Comparison of ENCODE assay signal across 1 cellular context in the genomic region with DNA sequence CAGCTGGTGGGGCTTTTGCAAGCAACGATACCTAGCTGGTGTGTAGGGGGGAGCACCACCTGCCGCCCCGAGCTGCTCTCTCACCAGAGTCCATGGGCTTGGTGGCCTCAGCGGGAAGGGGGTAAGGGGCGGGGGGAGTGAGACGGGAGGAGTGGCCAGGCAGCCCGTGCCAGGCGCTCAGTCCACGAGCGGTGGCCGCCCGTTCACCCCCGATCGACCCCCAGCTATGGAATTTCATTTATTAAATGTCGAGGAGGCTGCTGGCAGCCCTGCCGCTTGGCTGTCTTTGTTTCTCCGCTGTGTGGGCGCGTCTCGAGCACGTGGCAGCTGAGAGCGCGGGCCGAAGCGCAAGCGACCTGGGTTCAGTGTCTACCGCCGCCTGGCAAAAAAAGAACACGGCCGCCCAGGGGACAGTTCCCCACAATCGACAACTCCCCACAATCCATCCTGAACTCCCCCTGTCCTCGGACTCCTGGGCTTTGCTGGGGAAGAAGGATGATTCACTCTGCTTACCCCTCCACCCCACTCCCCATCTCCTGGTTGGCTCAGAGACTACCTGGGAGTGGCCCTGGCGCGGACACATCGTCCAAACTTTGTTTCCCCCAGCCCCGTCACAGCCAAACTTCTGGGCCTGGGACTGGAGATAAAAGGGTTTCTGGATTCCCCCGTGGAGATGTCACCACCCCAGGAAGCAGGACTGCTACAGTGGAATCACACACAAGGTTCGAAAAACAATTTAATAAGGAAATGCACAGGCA.
A peak's percentile ranks its signal among the peaks of the same experiment; 100 is the strongest.
TF ChIP-seq lines count a peak whose summit lies in the region.

No MANE protein-coding gene starts in this region.

TF ChIP-seq in HEK293, 187 proteins besides CTCF, POLR2A, EP300 and RAD21 (continued from another document):
- TF ChIP-seq, protein P1, sequence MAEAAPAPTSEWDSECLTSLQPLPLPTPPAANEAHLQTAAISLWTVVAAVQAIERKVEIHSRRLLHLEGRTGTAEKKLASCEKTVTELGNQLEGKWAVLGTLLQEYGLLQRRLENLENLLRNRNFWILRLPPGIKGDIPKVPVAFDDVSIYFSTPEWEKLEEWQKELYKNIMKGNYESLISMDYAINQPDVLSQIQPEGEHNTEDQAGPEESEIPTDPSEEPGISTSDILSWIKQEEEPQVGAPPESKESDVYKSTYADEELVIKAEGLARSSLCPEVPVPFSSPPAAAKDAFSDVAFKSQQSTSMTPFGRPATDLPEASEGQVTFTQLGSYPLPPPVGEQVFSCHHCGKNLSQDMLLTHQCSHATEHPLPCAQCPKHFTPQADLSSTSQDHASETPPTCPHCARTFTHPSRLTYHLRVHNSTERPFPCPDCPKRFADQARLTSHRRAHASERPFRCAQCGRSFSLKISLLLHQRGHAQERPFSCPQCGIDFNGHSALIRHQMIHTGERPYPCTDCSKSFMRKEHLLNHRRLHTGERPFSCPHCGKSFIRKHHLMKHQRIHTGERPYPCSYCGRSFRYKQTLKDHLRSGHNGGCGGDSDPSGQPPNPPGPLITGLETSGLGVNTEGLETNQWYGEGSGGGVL (tag by site-specific recombination; IDR thresholded peaks at IDR 0.05), result peak; percentile 44; the same call in 1 of the 2 replicates
- TF ChIP-seq, protein P2, sequence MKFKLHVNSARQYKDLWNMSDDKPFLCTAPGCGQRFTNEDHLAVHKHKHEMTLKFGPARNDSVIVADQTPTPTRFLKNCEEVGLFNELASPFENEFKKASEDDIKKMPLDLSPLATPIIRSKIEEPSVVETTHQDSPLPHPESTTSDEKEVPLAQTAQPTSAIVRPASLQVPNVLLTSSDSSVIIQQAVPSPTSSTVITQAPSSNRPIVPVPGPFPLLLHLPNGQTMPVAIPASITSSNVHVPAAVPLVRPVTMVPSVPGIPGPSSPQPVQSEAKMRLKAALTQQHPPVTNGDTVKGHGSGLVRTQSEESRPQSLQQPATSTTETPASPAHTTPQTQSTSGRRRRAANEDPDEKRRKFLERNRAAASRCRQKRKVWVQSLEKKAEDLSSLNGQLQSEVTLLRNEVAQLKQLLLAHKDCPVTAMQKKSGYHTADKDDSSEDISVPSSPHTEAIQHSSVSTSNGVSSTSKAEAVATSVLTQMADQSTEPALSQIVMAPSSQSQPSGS (tag by site-specific recombination; IDR thresholded peaks at IDR 0.05; ENCODE audit: low read depth), result no peak
- TF ChIP-seq ZNF335 (tag by site-specific recombination; conservative IDR thresholded peaks at IDR 0.05) (peak; percentile 100), SP2 (tag by site-specific recombination; IDR thresholded peaks at IDR 0.05) (no peak), ZNF146 (tag by site-specific recombination; IDR thresholded peaks at IDR 0.05) (0 out of 2 replicates have a peak, but pooled peaks have one; percentile 10), ZXDB (tag by site-specific recombination; IDR thresholded peaks at IDR 0.05) (peak; percentile 49), GLIS2 (tag by site-specific recombination; IDR thresholded peaks at IDR 0.05) (peak; percentile 12; the same call in 1 of the 2 replicates), ZNF354C (tag by site-specific recombination; IDR thresholded peaks at IDR 0.05; ENCODE audit: borderline replicate concordance, low read depth) (no peak), SETDB1 (IDR thresholded peaks at IDR 0.05; ENCODE audit: insufficient read length, low read length) (no peak), ZNF707 (tag by site-specific recombination; IDR thresholded peaks at IDR 0.05) (no peak), ZNF560 (tag by site-specific recombination; IDR thresholded peaks at IDR 0.05; ENCODE audit: borderline replicate concordance) (no peak), FEZF1 (tag by site-specific recombination; IDR thresholded peaks at IDR 0.05) (no peak), ZNF48 (tag by site-specific recombination; IDR thresholded peaks at IDR 0.05) (no peak), ZNF624 (tag by site-specific recombination; IDR thresholded peaks at IDR 0.05) (no peak), ZNF596 (tag by site-specific recombination; IDR thresholded peaks at IDR 0.05) (no peak), BCL11A (tag by site-specific recombination; IDR thresholded peaks at IDR 0.05; ENCODE audit: low read depth) (0 out of 2 replicates have a peak, but pooled peaks have one; percentile 14), ZSCAN23 (tag by site-specific recombination; IDR thresholded peaks at IDR 0.05) (0 out of 2 replicates have a peak, but pooled peaks have one; percentile 16), ZNF24 (tag by site-specific recombination; IDR thresholded peaks at IDR 0.05) (0 out of 2 replicates have a peak, but pooled peaks have one; percentile 21), KLF1 (tag by site-specific recombination; IDR thresholded peaks at IDR 0.05) (peak; percentile 19), ZNF660 (tag by site-specific recombination; IDR thresholded peaks at IDR 0.05) (no peak), ZNF76 (tag by site-specific recombination; IDR thresholded peaks at IDR 0.05; ENCODE audit: borderline replicate concordance, low read depth) (peak; percentile 18; the same call in 1 of the 2 replicates), ZNF140 (tag by site-specific recombination; IDR thresholded peaks at IDR 0.05) (no peak), TRIM28 (IDR thresholded peaks at IDR 0.05; ENCODE audit: borderline replicate concordance, low read length) (no peak), ZNF341 (tag by site-specific recombination; IDR thresholded peaks at IDR 0.05; ENCODE audit: low read depth) (peak; percentile 47; the same call in 1 of the 2 replicates), GLIS1 (tag by site-specific recombination; IDR thresholded peaks at IDR 0.05) (peak; percentile 43; the same call in 1 of the 2 replicates), ZFHX2 (tag by site-specific recombination; conservative IDR thresholded peaks at IDR 0.05) (peak; percentile 68), ZNF174 (tag by site-specific recombination; IDR thresholded peaks at IDR 0.05) (no peak), ZNF416 (tag by site-specific recombination; IDR thresholded peaks at IDR 0.05) (no peak), EGR2 (tag by site-specific recombination; IDR thresholded peaks at IDR 0.05; ENCODE audit: low read depth) (peak; percentile 69)
- TF ChIP-seq, protein P3, sequence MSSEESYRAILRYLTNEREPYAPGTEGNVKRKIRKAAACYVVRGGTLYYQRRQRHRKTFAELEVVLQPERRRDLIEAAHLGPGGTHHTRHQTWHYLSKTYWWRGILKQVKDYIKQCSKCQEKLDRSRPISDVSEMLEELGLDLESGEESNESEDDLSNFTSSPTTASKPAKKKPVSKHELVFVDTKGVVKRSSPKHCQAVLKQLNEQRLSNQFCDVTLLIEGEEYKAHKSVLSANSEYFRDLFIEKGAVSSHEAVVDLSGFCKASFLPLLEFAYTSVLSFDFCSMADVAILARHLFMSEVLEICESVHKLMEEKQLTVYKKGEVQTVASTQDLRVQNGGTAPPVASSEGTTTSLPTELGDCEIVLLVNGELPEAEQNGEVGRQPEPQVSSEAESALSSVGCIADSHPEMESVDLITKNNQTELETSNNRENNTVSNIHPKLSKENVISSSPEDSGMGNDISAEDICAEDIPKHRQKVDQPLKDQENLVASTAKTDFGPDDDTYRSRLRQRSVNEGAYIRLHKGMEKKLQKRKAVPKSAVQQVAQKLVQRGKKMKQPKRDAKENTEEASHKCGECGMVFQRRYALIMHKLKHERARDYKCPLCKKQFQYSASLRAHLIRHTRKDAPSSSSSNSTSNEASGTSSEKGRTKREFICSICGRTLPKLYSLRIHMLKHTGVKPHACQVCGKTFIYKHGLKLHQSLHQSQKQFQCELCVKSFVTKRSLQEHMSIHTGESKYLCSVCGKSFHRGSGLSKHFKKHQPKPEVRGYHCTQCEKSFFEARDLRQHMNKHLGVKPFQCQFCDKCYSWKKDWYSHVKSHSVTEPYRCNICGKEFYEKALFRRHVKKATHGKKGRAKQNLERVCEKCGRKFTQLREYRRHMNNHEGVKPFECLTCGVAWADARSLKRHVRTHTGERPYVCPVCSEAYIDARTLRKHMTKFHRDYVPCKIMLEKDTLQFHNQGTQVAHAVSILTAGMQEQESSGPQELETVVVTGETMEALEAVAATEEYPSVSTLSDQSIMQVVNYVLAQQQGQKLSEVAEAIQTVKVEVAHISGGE (tag by site-specific recombination; conservative IDR thresholded peaks at IDR 0.05; ENCODE audit: low read depth), result 0 out of 2 replicates have a peak, but pooled peaks have one; percentile 4
- TF ChIP-seq, protein P4, sequence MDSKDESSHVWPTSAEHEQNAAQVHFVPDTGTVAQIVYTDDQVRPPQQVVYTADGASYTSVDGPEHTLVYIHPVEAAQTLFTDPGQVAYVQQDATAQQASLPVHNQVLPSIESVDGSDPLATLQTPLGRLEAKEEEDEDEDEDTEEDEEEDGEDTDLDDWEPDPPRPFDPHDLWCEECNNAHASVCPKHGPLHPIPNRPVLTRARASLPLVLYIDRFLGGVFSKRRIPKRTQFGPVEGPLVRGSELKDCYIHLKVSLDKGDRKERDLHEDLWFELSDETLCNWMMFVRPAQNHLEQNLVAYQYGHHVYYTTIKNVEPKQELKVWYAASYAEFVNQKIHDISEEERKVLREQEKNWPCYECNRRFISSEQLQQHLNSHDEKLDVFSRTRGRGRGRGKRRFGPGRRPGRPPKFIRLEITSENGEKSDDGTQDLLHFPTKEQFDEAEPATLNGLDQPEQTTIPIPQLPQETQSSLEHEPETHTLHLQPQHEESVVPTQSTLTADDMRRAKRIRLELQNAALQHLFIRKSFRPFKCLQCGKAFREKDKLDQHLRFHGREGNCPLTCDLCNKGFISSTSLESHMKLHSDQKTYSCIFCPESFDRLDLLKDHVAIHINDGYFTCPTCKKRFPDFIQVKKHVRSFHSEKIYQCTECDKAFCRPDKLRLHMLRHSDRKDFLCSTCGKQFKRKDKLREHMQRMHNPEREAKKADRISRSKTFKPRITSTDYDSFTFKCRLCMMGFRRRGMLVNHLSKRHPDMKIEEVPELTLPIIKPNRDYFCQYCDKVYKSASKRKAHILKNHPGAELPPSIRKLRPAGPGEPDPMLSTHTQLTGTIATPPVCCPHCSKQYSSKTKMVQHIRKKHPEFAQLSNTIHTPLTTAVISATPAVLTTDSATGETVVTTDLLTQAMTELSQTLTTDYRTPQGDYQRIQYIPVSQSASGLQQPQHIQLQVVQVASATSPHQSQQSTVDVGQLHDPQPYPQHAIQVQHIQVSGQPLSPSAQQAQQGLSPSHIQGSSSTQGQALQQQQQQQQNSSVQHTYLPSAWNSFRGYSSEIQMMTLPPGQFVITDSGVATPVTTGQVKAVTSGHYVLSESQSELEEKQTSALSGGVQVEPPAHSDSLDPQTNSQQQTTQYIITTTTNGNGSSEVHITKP (tag by site-specific recombination; IDR thresholded peaks at IDR 0.05), result 0 out of 2 replicates have a peak, but pooled peaks have one; percentile 27
- TF ChIP-seq, protein P5, sequence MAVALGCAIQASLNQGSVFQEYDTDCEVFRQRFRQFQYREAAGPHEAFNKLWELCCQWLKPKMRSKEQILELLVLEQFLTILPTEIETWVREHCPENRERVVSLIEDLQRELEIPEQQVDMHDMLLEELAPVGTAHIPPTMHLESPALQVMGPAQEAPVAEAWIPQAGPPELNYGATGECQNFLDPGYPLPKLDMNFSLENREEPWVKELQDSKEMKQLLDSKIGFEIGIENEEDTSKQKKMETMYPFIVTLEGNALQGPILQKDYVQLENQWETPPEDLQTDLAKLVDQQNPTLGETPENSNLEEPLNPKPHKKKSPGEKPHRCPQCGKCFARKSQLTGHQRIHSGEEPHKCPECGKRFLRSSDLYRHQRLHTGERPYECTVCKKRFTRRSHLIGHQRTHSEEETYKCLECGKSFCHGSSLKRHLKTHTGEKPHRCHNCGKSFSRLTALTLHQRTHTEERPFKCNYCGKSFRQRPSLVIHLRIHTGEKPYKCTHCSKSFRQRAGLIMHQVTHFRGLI (tag by site-specific recombination; IDR thresholded peaks at IDR 0.05), result peak; percentile 73; the same call in 1 of the 2 replicates
- TF ChIP-seq, protein P6, sequence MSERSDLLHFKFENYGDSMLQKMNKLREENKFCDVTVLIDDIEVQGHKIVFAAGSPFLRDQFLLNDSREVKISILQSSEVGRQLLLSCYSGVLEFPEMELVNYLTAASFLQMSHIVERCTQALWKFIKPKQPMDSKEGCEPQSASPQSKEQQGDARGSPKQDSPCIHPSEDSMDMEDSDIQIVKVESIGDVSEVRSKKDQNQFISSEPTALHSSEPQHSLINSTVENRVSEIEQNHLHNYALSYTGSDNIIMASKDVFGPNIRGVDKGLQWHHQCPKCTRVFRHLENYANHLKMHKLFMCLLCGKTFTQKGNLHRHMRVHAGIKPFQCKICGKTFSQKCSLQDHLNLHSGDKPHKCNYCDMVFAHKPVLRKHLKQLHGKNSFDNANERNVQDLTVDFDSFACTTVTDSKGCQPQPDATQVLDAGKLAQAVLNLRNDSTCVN (tag by site-specific recombination; optimal IDR thresholded peaks at IDR 0.05), result peak; percentile 64
